ENCODE assay signal across 12 cellular contexts in genomic region chr17:75364078-75364477, GRCh38. TPM values are rescaled to one million over a fixed set of nuclear protein-coding genes. Genes with fewer than 3 reads are reported as not detected.
DNase-seq lines count a peak whose midpoint lies in the region; ATAC-seq and TF ChIP-seq lines count a peak whose summit lies in the region.
"Had no signal": no experiment of that assay in that cellular context is flagged by ENCODE, and none has a peak within 500 bp of the region (broad histone marks: within the 10 kb centered on the region; RNA-seq: fewer than 3 reads in every experiment).

No MANE protein-coding gene starts in this region.

- H3K4me1 ChIP-seq in left lung: peaks cover 21 to 90% of the 10 kb centered on the region in 2 donors

- DNase-seq in AG09309 (ENCODE audit: low read depth) (peak; percentile 48), HCEC 1CT (peak; percentile 87), left lung (no peak), SKM-1 (lab: John Stamatoyannopoulos, UW; ENCODE audit: unreplicated experiment) (no peak), DMS153 (lab: John Stamatoyannopoulos, UW) (no peak), GDM1 (lab: John Stamatoyannopoulos, UW) (no peak)
- DNase-seq in activated T-helper 2 cell treated with anti-CD3 and anti-CD28 coated beads, Interferon-gamma antibody, Interleukin-2, Interleukin-4, amounts not matched to agents 10 μg/mL and 5 μg/mL and 100 μg/mL, durations not matched to agents 14 hours and 24 hours and 36 hours (ENCODE audit: low spot score): no peak
- DNase-seq: occipital lobe, WERI-Rb-1 had no signal

- H3K27me3 ChIP-seq in left lung: no peaks in the 10 kb centered on the region
- H3K27me3 ChIP-seq: hepatocyte had no signal

- ATAC-seq in left lung (peak; percentile 87), GM18867 (IDR thresholded peaks at IDR 0.05; ENCODE audit: unreplicated experiment) (no peak)

- H3K9me3 ChIP-seq in left lung: no peaks in the 10 kb centered on the region

- peak overlapping the region; percentile 7 for H3K27ac Mint-ChIP-seq in activated T-helper 2 cell treated with anti-CD3 and anti-CD28 coated beads, Interferon-gamma antibody, Interleukin-2, Interleukin-4, amounts not matched to agents 10 μg/mL and 5 μg/mL and 100 μg/mL, durations not matched to agents 14 hours and 24 hours and 36 hours

- TF ChIP-seq CTCF in AG09309 (IDR thresholded peaks at IDR 0.05; ENCODE audit: control insufficient read depth, insufficient read depth, low read depth, low read length, missing control alignments): no peak
- no peak for TF ChIP-seq CTCF in left lung (IDR thresholded peaks at IDR 0.05)

- H3K27me3 Mint-ChIP-seq in activated T-helper 2 cell treated with anti-CD3 and anti-CD28 coated beads, Interferon-gamma antibody, Interleukin-2, Interleukin-4, amounts not matched to agents 10 μg/mL and 5 μg/mL and 100 μg/mL, durations not matched to agents 14 hours and 24 hours and 36 hours (ENCODE audit: low read depth): no peaks in the 10 kb centered on the region

- intact Hi-C loops in activated T-helper 2 cell treated with anti-CD3 and anti-CD28 coated beads, Interferon-gamma antibody, Interleukin-2, Interleukin-4, amounts not matched to agents 10 μg/mL and 5 μg/mL and 100 μg/mL, durations not matched to agents 14 hours and 24 hours and 36 hours (cut with micrococcal nuclease): no loop called here
- intact Hi-C loops in left lung (cut with DNase I): no loop called here

- no peaks in the 10 kb centered on the region for H3K36me3 ChIP-seq in left lung
- H3K36me3 ChIP-seq: WERI-Rb-1 had no signal

- H3K9me3 Mint-ChIP-seq in activated T-helper 2 cell treated with anti-CD3 and anti-CD28 coated beads, Interferon-gamma antibody, Interleukin-2, Interleukin-4, amounts not matched to agents 10 μg/mL and 5 μg/mL and 100 μg/mL, durations not matched to agents 14 hours and 24 hours and 36 hours: no peaks in the 10 kb centered on the region

- H3K4me1 Mint-ChIP-seq in activated T-helper 2 cell treated with anti-CD3 and anti-CD28 coated beads, Interferon-gamma antibody, Interleukin-2, Interleukin-4, amounts not matched to agents 10 μg/mL and 5 μg/mL and 100 μg/mL, durations not matched to agents 14 hours and 24 hours and 36 hours (ENCODE audit: low read depth): peaks cover 88% of the 10 kb centered on the region

- H3K4me3 Mint-ChIP-seq in activated T-helper 2 cell treated with anti-CD3 and anti-CD28 coated beads, Interferon-gamma antibody, Interleukin-2, Interleukin-4, amounts not matched to agents 10 μg/mL and 5 μg/mL and 100 μg/mL, durations not matched to agents 14 hours and 24 hours and 36 hours (ENCODE audit: low read depth): no peak overlapping the region

- H3K27ac ChIP-seq in left lung: peak overlapping the region in 1 of 2 donors; percentile 24
- H3K27ac ChIP-seq: hepatocyte, KMS-11, WERI-Rb-1 had no signal

- H3K4me3 ChIP-seq in AG09309 (ENCODE audit: control insufficient read depth, low read depth, low read length) (no peak overlapping the region), left lung (no peak overlapping the region)
- H3K4me3 ChIP-seq: hepatocyte had no signal

- peaks cover 24% of the 10 kb centered on the region for H3K36me3 Mint-ChIP-seq in activated T-helper 2 cell treated with anti-CD3 and anti-CD28 coated beads, Interferon-gamma antibody, Interleukin-2, Interleukin-4, amounts not matched to agents 10 μg/mL and 5 μg/mL and 100 μg/mL, durations not matched to agents 14 hours and 24 hours and 36 hours (ENCODE audit: low read depth)

RNA-seq across cellular contexts. Expression of gene GRB2, which starts 41.4 kb away (rescaled TPM):
- 176 and 188 TPM in 2 replicates for total RNA-seq in activated T-helper 2 cell treated with anti-CD3 and anti-CD28 coated beads, Interferon-gamma antibody, Interleukin-2, Interleukin-4, amounts not matched to agents 10 μg/mL and 5 μg/mL and 100 μg/mL, durations not matched to agents 14 hours and 24 hours and 36 hours
- 100 to 1,000 TPM; 110 to 214 TPM for total RNA-seq in left lung

Comparison
In these comparisons a context has a peak if more than half of its experiments do, and no peak if none do; other contexts are left out.
1. DNase-seq: peak in AG09309 (single experiment) and HCEC 1CT (single experiment); none in activated T-helper 2 cell treated with anti-CD3 and anti-CD28 coated beads, Interferon-gamma antibody, Interleukin-2, Interleukin-4, amounts not matched to agents 10 μg/mL and 5 μg/mL and 100 μg/mL, durations not matched to agents 14 hours and 24 hours and 36 hours (single experiment), left lung (0 of 2), SKM-1 (single experiment), DMS153 (single experiment) and GDM1 (single experiment).